ENCODE assay signal across 9 cellular contexts in genomic region chr4:109302366-109303140, GRCh38. TPM values are rescaled to one million over a fixed set of nuclear protein-coding genes. Genes with fewer than 3 reads are reported as not detected.
DNase-seq lines count a peak whose midpoint lies in the region; ATAC-seq and TF ChIP-seq lines count a peak whose summit lies in the region.
"Had no signal": no experiment of that assay in that cellular context is flagged by ENCODE, and none has a peak within 500 bp of the region (broad histone marks: within the 10 kb centered on the region; RNA-seq: fewer than 3 reads in every experiment).

COL25A1 (minus strand) TSS chr4:109302658.

- peak within 1 kb of the TSS; percentile 71 for H3K4me3 ChIP-seq in SJCRH30
- H3K4me3 ChIP-seq in left ventricle myocardium inferior: peak within 1 kb of the TSS; percentile 76
- H3K4me3 ChIP-seq in prostate gland: peak within 1 kb of the TSS; percentile 37 to 44

- intact Hi-C loops in left ventricle myocardium inferior (cut with micrococcal nuclease) (no loop called here), prostate gland (cut with DNase I) (no loop called here)

- no peaks in the 10 kb centered on the region for H3K9me3 ChIP-seq in SJCRH30 (replicated peaks)
- H3K9me3 ChIP-seq in left ventricle myocardium inferior (replicated peaks): no peaks in the 10 kb centered on the region
- no peaks in the 10 kb centered on the region for H3K9me3 ChIP-seq in prostate gland

- no peak for TF ChIP-seq CTCF in left ventricle myocardium inferior (IDR thresholded peaks at IDR 0.05; ENCODE audit: borderline replicate concordance)
- TF ChIP-seq CTCF in prostate gland (IDR thresholded peaks at IDR 0.05): no peak

- TF ChIP-seq POLR2A in prostate gland (IDR thresholded peaks at IDR 0.05): no peak

- peak within 1 kb of the TSS; percentile 59 for H3K27ac ChIP-seq in SJCRH30
- H3K27ac ChIP-seq in left ventricle myocardium inferior (replicated peaks): peak within 1 kb of the TSS; percentile 72
- no peak within 1 kb of the TSS for H3K27ac ChIP-seq in prostate gland

- H3K27me3 ChIP-seq in SJCRH30 (no peaks in the 10 kb centered on the region), left ventricle myocardium inferior (ENCODE audit: low read depth) (peaks cover 53% of the 10 kb centered on the region), prostate gland (replicated peaks; ENCODE audit: insufficient read depth) (no peaks in the 10 kb centered on the region)

- ATAC-seq in GM19395 (IDR thresholded peaks at IDR 0.05; ENCODE audit: unreplicated experiment) (peak; percentile 48), HG02610 (IDR thresholded peaks at IDR 0.05; ENCODE audit: unreplicated experiment) (no peak), GM19328 (IDR thresholded peaks at IDR 0.05; ENCODE audit: unreplicated experiment) (no peak)
- ATAC-seq: Panc1 had no signal

- DNase-seq in SJCRH30 (peak; percentile 91 to 94), left ventricle myocardium inferior (peak; percentile 51), prostate gland (ENCODE audit: low spot score) (peak; percentile 53), cerebellar nuclear complex (lab: John Stamatoyannopoulos, UW) (no peak)
- DNase-seq in activated naive CD8-positive, alpha-beta T cell treated with anti-CD3 and anti-CD28 coated beads, Interleukin-2, amount 50 U/mL, for 16 hours (ENCODE audit: low read depth, low spot score): peak; percentile 7

- no peaks in the 10 kb centered on the region; the same call in 1 of the 2 replicates for H3K36me3 ChIP-seq in SJCRH30
- H3K36me3 ChIP-seq in left ventricle myocardium inferior: no peaks in the 10 kb centered on the region
- H3K36me3 ChIP-seq in prostate gland: no peaks in the 10 kb centered on the region

- 1% methylated on average over 75 of the region's 75 CpGs for WGBS in prostate gland

- peaks cover 10% of the 10 kb centered on the region for H3K4me1 ChIP-seq in SJCRH30
- H3K4me1 ChIP-seq in left ventricle myocardium inferior: peaks cover 18% of the 10 kb centered on the region
- no peaks in the 10 kb centered on the region for H3K4me1 ChIP-seq in prostate gland (replicated peaks)

RNA-seq across cellular contexts. Expression of gene COL25A1, which starts in this region (rescaled TPM):
- 12.1 and 13.2 TPM in 2 replicates for total RNA-seq in SJCRH30 (2014; rRNA removed; shearing (Covaris generic))
- total RNA-seq in left ventricle myocardium inferior (0.77 TPM), prostate gland (1 to 10 TPM in 1 of 2 donors, under 1 TPM in 1; 0.73 to 2.8 TPM)

Comparison
In these comparisons a context has a peak if more than half of its experiments do, and no peak if none do; other contexts are left out.
1. Peak in DNase-seq, H3K4me3 ChIP-seq and H3K27ac ChIP-seq in left ventricle myocardium inferior; RNA of the gene not detected or under 1 TPM.
2. DNase-seq: peak in SJCRH30 (2 of 2), activated naive CD8-positive, alpha-beta T cell treated with anti-CD3 and anti-CD28 coated beads, Interleukin-2, amount 50 U/mL, for 16 hours (single experiment) and prostate gland (single experiment); none in cerebellar nuclear complex (0 of 2).
3. Peak in every context shown above with its lines, with median percentiles within 50 percentile points of each other: H3K4me3 ChIP-seq.